15 cellular contexts compared by ENCODE assay signal in genomic region chr14:102878174-102878969, GRCh38. TPM values are rescaled to one million over a fixed set of nuclear protein-coding genes. Genes with fewer than 3 reads are reported as not detected.
A peak's percentile ranks its signal among the peaks of the same experiment; 100 is the strongest.
DNase-seq lines count a peak whose midpoint lies in the region; ATAC-seq, FAIRE-seq and TF ChIP-seq lines count a peak whose summit lies in the region.
"Had no signal": no experiment of that assay in that cellular context is flagged by ENCODE, and none has a peak within 500 bp of the region (broad histone marks: within the 10 kb centered on the region; RNA-seq: fewer than 3 reads in every experiment).

No MANE protein-coding gene starts in this region.

- H4K5ac ChIP-seq in H9 (ENCODE audit: insufficient read length, low read depth, low read length): no peak overlapping the region

- H2BK12ac ChIP-seq in H9 (ENCODE audit: insufficient read length, low read depth, low read length): no peak overlapping the region

- H3K56ac ChIP-seq in H9 (ENCODE audit: insufficient read length, low read depth, low read length): no peak overlapping the region

- no peak for FAIRE-seq in bronchial epithelial cell (lab: Jason Lieb, UNC)

- H3K4me1 ChIP-seq in H9 (ENCODE audit: insufficient read depth, low read length) (no peaks in the 10 kb centered on the region), mucosa of descending colon (ENCODE audit: low read depth) (peaks cover 10% of the 10 kb centered on the region), HAP-1 (no peaks in the 10 kb centered on the region)
- H3K4me1 ChIP-seq: adrenal gland had no signal

- H3K36me3 ChIP-seq in bronchial epithelial cell (ENCODE audit: control insufficient read depth, insufficient read depth, low read length) (no peaks in the 10 kb centered on the region), mucosa of descending colon (ENCODE audit: low read depth) (no peaks in the 10 kb centered on the region), HAP-1 (replicated peaks) (peaks cover 23% of the 10 kb centered on the region)

- H2BK120ac ChIP-seq in H9 (ENCODE audit: low read depth, low read length, poor library complexity, severe bottlenecking): no peak overlapping the region

- H3K9me3 Mint-ChIP-seq in Calu3 (ENCODE audit: low read depth, unreplicated experiment): no peaks in the 10 kb centered on the region
- no peaks in the 10 kb centered on the region for H3K9me3 Mint-ChIP-seq in H9
- H3K9me3 Mint-ChIP-seq: HFFc6 had no signal

- H3K9me3 ChIP-seq in H9 (ENCODE audit: control insufficient read depth, low read depth, low read length) (no peaks in the 10 kb centered on the region), mucosa of descending colon (no peaks in the 10 kb centered on the region), HAP-1 (no peaks in the 10 kb centered on the region)
- H3K9me3 ChIP-seq: adrenal gland, tibial artery had no signal

- H2BK5ac ChIP-seq in H9 (ENCODE audit: insufficient read length, low read length): no peak overlapping the region

- H3K36me3 Mint-ChIP-seq in Calu3 (ENCODE audit: insufficient read depth, unreplicated experiment) (peaks cover 5% of the 10 kb centered on the region), H9 (ENCODE audit: insufficient read depth in 1 of 3, low read depth in 3 of 3) (0 out of 7 replicates have a peak, but pooled peaks cover 0 to 3% (median 0%) of the 10 kb centered on the region in 3 experiments)

- H2AK5ac ChIP-seq in H9 (ENCODE audit: insufficient read length, low read length): no peak overlapping the region

- no peak overlapping the region for H3K4me3 Mint-ChIP-seq in Calu3 (ENCODE audit: low read depth, unreplicated experiment)
- no peak overlapping the region for H3K4me3 Mint-ChIP-seq in H9
- H3K4me3 Mint-ChIP-seq: HFFc6 had no signal

- CTCF ChIA-PET in Calu3 (lab: Charles Lee): interaction anchor here (0.5 to 1.2 kb wide), 2 partner anchors 184 to 186 kb away, joined by 3 to 9 read pairs; no protein-coding TSS in a partner anchor

- H3K14ac ChIP-seq in H9 (ENCODE audit: insufficient read depth, low read length): no peak overlapping the region; the same call in 1 of the 2 replicates

- no peak overlapping the region for H3K4me2 ChIP-seq in H9 (ENCODE audit: insufficient read depth, insufficient read length, low read length)

- intact Hi-C loops in Calu3 (cut with micrococcal nuclease; ENCODE audit: unreplicated experiment) (no loop called here), mucosa of descending colon (cut with DNase I, micrococcal nuclease) (no loop called here)

- H2BK20ac ChIP-seq in H9 (ENCODE audit: low read depth, low read length, poor library complexity, severe bottlenecking): no peak overlapping the region

- H3K4ac ChIP-seq in H9 (ENCODE audit: low read depth, low read length): no peak overlapping the region

- TF ChIP-seq CTCF in Calu3 (IDR thresholded peaks at IDR 0.05; ENCODE audit: unreplicated experiment): no peak
- peak; percentile 49 for TF ChIP-seq CTCF in H9 (conservative IDR thresholded peaks at IDR 0.05)
- TF ChIP-seq CTCF in bronchial epithelial cell (IDR thresholded peaks at IDR 0.05; ENCODE audit: insufficient read depth, low read length, severe bottlenecking): peak; percentile 31
- TF ChIP-seq CTCF in mucosa of descending colon (IDR thresholded peaks at IDR 0.05): no peak

- H2BK15ac ChIP-seq in H9 (ENCODE audit: low read depth, low read length): no peak overlapping the region

- no peak overlapping the region for H2AFZ ChIP-seq in H9 (ENCODE audit: low read length)

- no peak overlapping the region for H3K23ac ChIP-seq in H9 (ENCODE audit: insufficient read length, low read depth, low read length)

- no peaks in the 10 kb centered on the region for H3K4me1 Mint-ChIP-seq in Calu3 (ENCODE audit: low read depth, unreplicated experiment)
- H3K4me1 Mint-ChIP-seq in H9: peaks cover 2 to 3% of the 10 kb centered on the region in 2 experiments; a peak in 3 of 4 replicates

- H3K27me3 Mint-ChIP-seq in Calu3 (ENCODE audit: unreplicated experiment) (no peaks in the 10 kb centered on the region), H9 (ENCODE audit: low read depth) (no peaks in the 10 kb centered on the region)

- H3K18ac ChIP-seq in H9 (ENCODE audit: insufficient read length, low read depth, low read length): no peak overlapping the region

- no peaks in the 10 kb centered on the region for H3K79me2 ChIP-seq in H9 (ENCODE audit: insufficient read depth, low read length)

- H3K4me3 ChIP-seq in bronchial epithelial cell (ENCODE audit: low read depth, low read length): no peak overlapping the region
- H3K4me3 ChIP-seq in mucosa of descending colon: no peak overlapping the region
- H3K4me3 ChIP-seq in HAP-1: no peak overlapping the region
- H3K4me3 ChIP-seq: adrenal gland, tibial artery had no signal

- no peak overlapping the region for H4K91ac ChIP-seq in H9 (ENCODE audit: insufficient read length, low read depth, low read length)

- no TSS peak for BruUV-seq in Calu3 (replicated peaks; lab: Mats Ljungman, UMichigan)

- H4K8ac ChIP-seq in H9 (replicated peaks; ENCODE audit: insufficient read length, low read depth, low read length): no peak overlapping the region

- H3K27me3 ChIP-seq in H9 (ENCODE audit: insufficient read depth, low read length) (no peaks in the 10 kb centered on the region), bronchial epithelial cell (ENCODE audit: control insufficient read depth, insufficient read depth, low read length) (no peaks in the 10 kb centered on the region), HAP-1 (ENCODE audit: low read depth) (no peaks in the 10 kb centered on the region)
- H3K27me3 ChIP-seq: adrenal gland, tibial artery had no signal

- no peaks in the 10 kb centered on the region for H3K23me2 ChIP-seq in H9 (ENCODE audit: insufficient read length, low read depth, low read length, poor library complexity, severe bottlenecking)

- in situ Hi-C loops in HAP-1 (cut with MboI; ENCODE audit: low sequenced_read_pairs): no loop called here

- no CpG with 5 or more reads among the region's 6 CpGs for WGBS in H9 (ENCODE audit: extremely low coverage, insufficient read length, low lambda C conversion rate)

- no peak overlapping the region for H3T11ph ChIP-seq in H9 (ENCODE audit: low read length)

- H3K27ac ChIP-seq in H9 (ENCODE audit: insufficient read length, low read depth, low read length): no peak overlapping the region
- H3K27ac ChIP-seq: adrenal gland, tibial artery had no signal

- no peak overlapping the region for H3K9ac ChIP-seq in H9 (ENCODE audit: extremely low read depth, insufficient read length, low read length)

- DNase-seq in Calu3 (peak; percentile 16), H9 (no peak), bronchial epithelial cell (ENCODE audit: low read depth) (no peak), mucosa of descending colon (peak; percentile 54 to 63 (median 62)), NCI-H1436 treated with DMSO at 0.1 percent for 48 hours (lab: John Stamatoyannopoulos, UW) (no peak), HAP-1 (ENCODE audit: low spot score in 2 of 2) (no peak)
- DNase-seq: activated T-cell treated with anti-CD3 and anti-CD28 coated beads for 4 hours, adrenal gland, NCI-H345, SW 1271, tibial artery had no signal

- ATAC-seq in mucosa of descending colon (peak; percentile 61), HG03354 (IDR thresholded peaks at IDR 0.05; ENCODE audit: poor library complexity, severe bottlenecking, unreplicated experiment) (no peak), HG03175 (IDR thresholded peaks at IDR 0.05; ENCODE audit: unreplicated experiment) (no peak)

- no peaks in the 10 kb centered on the region for H4K20me1 ChIP-seq in H9 (ENCODE audit: control insufficient read depth, insufficient read depth, insufficient read length)

- H3K79me1 ChIP-seq in H9 (ENCODE audit: insufficient read depth, low read depth, low read length, poor library complexity, severe bottlenecking): no peaks in the 10 kb centered on the region

- H3K27ac Mint-ChIP-seq in Calu3 (ENCODE audit: unreplicated experiment) (no peak overlapping the region), H9 (no peak overlapping the region)

RNA-seq across cellular contexts. Expression of gene AMN, which starts 44.1 kb away (rescaled TPM):
- total RNA-seq in Calu3 (2022) (13.7 and 17.0 TPM in 2 replicates), H9 (2021) (1.9 and 2.2 TPM in 2 replicates), bronchial epithelial cell (4.2 and 6.5 TPM in 2 replicates), mucosa of descending colon (100 to 1,000 TPM; 128 to 486 (median 198) TPM)
- total RNA-seq: HFFc6, HT1080 had no signal

Comparison
In these comparisons a context has a peak if more than half of its experiments do, and no peak if none do; other contexts are left out.
1. DNase-seq: peak in Calu3 (single experiment) and mucosa of descending colon (3 of 3); none in H9 (single experiment), bronchial epithelial cell (single experiment), NCI-H1436 treated with DMSO at 0.1 percent for 48 hours (single experiment) and HAP-1 (0 of 2).
2. CTCF ChIP-seq: peak in H9 (single experiment) and bronchial epithelial cell (single experiment); none in Calu3 (single experiment) and mucosa of descending colon (single experiment).